Comparison of ENCODE assay signal across 14 cellular contexts in the genomic region with DNA sequence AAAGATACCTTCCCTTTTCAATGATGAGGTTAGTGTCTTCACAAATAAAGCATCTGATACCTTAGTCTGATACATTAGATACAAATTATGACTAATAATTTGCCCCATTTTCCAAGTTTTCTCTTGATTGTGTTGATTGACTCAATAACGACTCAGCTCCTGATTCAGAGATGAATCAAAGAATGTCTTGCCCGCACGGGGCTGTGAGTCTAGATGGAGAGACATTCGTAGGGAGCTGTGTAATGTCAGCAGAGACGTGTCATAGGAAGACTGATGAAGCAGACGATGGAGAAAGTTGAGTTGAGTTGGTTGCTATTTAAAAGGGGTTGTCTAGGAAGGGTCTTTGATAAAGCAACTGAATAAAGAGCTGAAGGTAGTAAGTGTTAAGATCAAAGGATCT.
"Had no signal": no experiment of that assay in that cellular context is flagged by ENCODE, and none has a peak within 500 bp of the region (broad histone marks: within the 10 kb centered on the region; RNA-seq: fewer than 3 reads in every experiment).

No MANE protein-coding gene starts in this region.

- DNase-seq: activated CD8-positive, alpha-beta memory T cell treated with anti-CD3 and anti-CD28 coated beads for 24 hours; activated naive CD8-positive, alpha-beta T cell treated with anti-CD3 and anti-CD28 coated beads, Interleukin-2, amount 10 ng/mL, durations not matched to agents 7 days and 5 days; aorta; esophagus squamous epithelium; foreskin melanocyte; head of caudate nucleus; naive thymus-derived CD4-positive, alpha-beta T cell; SHP77; stimulated activated CD8-positive, alpha-beta memory T cell treated with anti-CD3 and anti-CD28 coated beads, Interleukin-4, amount 100 ng/mL, for 48 hours; stimulated activated naive CD8-positive, alpha-beta T cell treated with anti-CD3 and anti-CD28 coated beads, Interleukin-15, amount 100 ng/mL, for 72 hours; testis; upper lobe of right lung had no signal

- H3K4me3 ChIP-seq: esophagus squamous epithelium, right atrium auricular region, skin epidermis, testis, upper lobe of right lung had no signal
